In genomic region chrX:74613350-74614192, GRCh38 we compare ENCODE assay signal across 8 cellular contexts. TPM values are rescaled to one million over a fixed set of nuclear protein-coding genes. Genes with fewer than 3 reads are reported as not detected.
DNase-seq lines count a peak whose midpoint lies in the region; ATAC-seq and TF ChIP-seq lines count a peak whose summit lies in the region.

No MANE protein-coding gene starts in this region.

- no peaks in the 10 kb centered on the region for H3K27me3 ChIP-seq in ACC112 (ENCODE audit: insufficient read depth, low read length)
- no peaks in the 10 kb centered on the region for H3K27me3 ChIP-seq in neuron (ENCODE audit: insufficient read depth, low read length)

- H3K9me3 Mint-ChIP-seq in WTC11, result no peaks in the 10 kb centered on the region

- peaks cover 55% of the 10 kb centered on the region for H3K79me2 ChIP-seq in ACC112 (ENCODE audit: control insufficient read depth, insufficient read depth, low read length, unreplicated experiment)

- H3K27me3 Mint-ChIP-seq in WTC11 (ENCODE audit: low read depth), result no peaks in the 10 kb centered on the region; the same call in 1 of the 2 replicates

- H3K9me3 ChIP-seq in neuron (ENCODE audit: low read length), result no peaks in the 10 kb centered on the region

- peak overlapping the region; percentile 99 for H3K27ac Mint-ChIP-seq in WTC11

- H3K36me3 ChIP-seq in ACC112 (ENCODE audit: insufficient read depth, low read length) (peaks cover 13% of the 10 kb centered on the region), neuron (ENCODE audit: insufficient read depth, low read length) (peaks cover 15% of the 10 kb centered on the region)

- H3K4me3 ChIP-seq in ACC112 (ENCODE audit: low read depth, low read length), result peak overlapping the region; percentile 94
- H3K4me3 ChIP-seq in GM08714 (ENCODE audit: low read length), result peak overlapping the region; percentile 90
- peak overlapping the region; percentile 85 for H3K4me3 ChIP-seq in fibroblast of pulmonary artery (replicated peaks; ENCODE audit: low read depth, low read length)
- peak overlapping the region; percentile 81 for H3K4me3 ChIP-seq in neuron (ENCODE audit: low read length)

- H3K36me3 Mint-ChIP-seq in WTC11, result peaks cover 20% of the 10 kb centered on the region

- ATAC-seq in WTC11 (no peak), HG03175 (IDR thresholded peaks at IDR 0.05; ENCODE audit: unreplicated experiment) (no peak)

- H3K4me3 Mint-ChIP-seq in WTC11, result peak overlapping the region; percentile 94

- no peaks in the 10 kb centered on the region for H3K4me1 ChIP-seq in ACC112 (ENCODE audit: control insufficient read depth, insufficient read depth, low read length, unreplicated experiment)
- H3K4me1 ChIP-seq in neuron (ENCODE audit: insufficient read depth, low read length), result no peaks in the 10 kb centered on the region

- no peak for TF ChIP-seq CTCF in WTC11 (IDR thresholded peaks at IDR 0.05)
- TF ChIP-seq CTCF in fibroblast of pulmonary artery (IDR thresholded peaks at IDR 0.05; ENCODE audit: low read length, missing control alignments), result no peak

- CTCF ChIA-PET in WTC11 (lab: Charles Lee), result interaction anchor here (0.6 kb wide), 1 partner anchor 452 kb away, joined by 4 read pairs; no protein-coding TSS in a partner anchor

- POLR2A ChIA-PET in WTC11 (lab: Charles Lee), result interaction anchor here (0.7 to 1.2 kb wide), 2 partner anchors 29 to 193 kb away, joined by 3 to 4 read pairs; no protein-coding TSS in a partner anchor

- H2AFZ ChIP-seq in ACC112 (ENCODE audit: low read length, unreplicated experiment), result no peak overlapping the region
- no peak overlapping the region for H2AFZ ChIP-seq in neuron (ENCODE audit: low read depth, low read length)

- peak overlapping the region; percentile 95 for H3K27ac ChIP-seq in ACC112 (ENCODE audit: low read depth, low read length)

- DNase-seq in NCI-H146 (lab: John Stamatoyannopoulos, UW), result peak; percentile 46
- DNase-seq in WTC11 (ENCODE audit: low spot score), result no peak
- DNase-seq in fibroblast of pulmonary artery (ENCODE audit: low read depth), result peak; percentile 52
- DNase-seq in T1000 (lab: John Stamatoyannopoulos, UW), result no peak

- H3K4me1 Mint-ChIP-seq in WTC11, result peaks cover 5% of the 10 kb centered on the region; the same call in 1 of the 2 replicates

TF ChIP-seq in WTC11, 78 proteins besides CTCF, POLR2A, EP300 and RAD21:
- TF ChIP-seq ZNF263 (CRISPR knock-in tag; IDR thresholded peaks at IDR 0.05; ENCODE audit: low read depth) (no peak), OVOL2 (CRISPR knock-in tag; IDR thresholded peaks at IDR 0.05; ENCODE audit: borderline replicate concordance) (no peak), PRRX2 (CRISPR knock-in tag; IDR thresholded peaks at IDR 0.05) (no peak), FOXJ3 (CRISPR knock-in tag; IDR thresholded peaks at IDR 0.05; ENCODE audit: borderline replicate concordance) (no peak), ZBTB21 (CRISPR knock-in tag; IDR thresholded peaks at IDR 0.05; ENCODE audit: borderline replicate concordance) (no peak), MAX (CRISPR knock-in tag; IDR thresholded peaks at IDR 0.05) (no peak), E2F4 (CRISPR knock-in tag; IDR thresholded peaks at IDR 0.05; ENCODE audit: borderline replicate concordance, low read depth) (no peak), E2F5 (CRISPR knock-in tag; IDR thresholded peaks at IDR 0.05) (no peak), MYBL2 (CRISPR knock-in tag; IDR thresholded peaks at IDR 0.05) (no peak), ZSCAN18 (CRISPR knock-in tag; IDR thresholded peaks at IDR 0.05) (no peak), ATF3 (CRISPR knock-in tag; conservative IDR thresholded peaks at IDR 0.05) (no peak), ZNF416 (CRISPR knock-in tag; IDR thresholded peaks at IDR 0.05) (no peak), JUN (CRISPR knock-in tag; IDR thresholded peaks at IDR 0.05) (no peak), AFF4 (CRISPR knock-in tag; IDR thresholded peaks at IDR 0.05; ENCODE audit: borderline replicate concordance) (no peak), ESRRA (CRISPR knock-in tag; IDR thresholded peaks at IDR 0.05; ENCODE audit: borderline replicate concordance) (no peak), ZNF232 (CRISPR knock-in tag; IDR thresholded peaks at IDR 0.05) (no peak), ZNF317 (CRISPR knock-in tag; IDR thresholded peaks at IDR 0.05; ENCODE audit: borderline replicate concordance, low read depth) (no peak), ZNF219 (CRISPR knock-in tag; IDR thresholded peaks at IDR 0.05; ENCODE audit: borderline replicate concordance) (no peak), NR3C1 (CRISPR knock-in tag; conservative IDR thresholded peaks at IDR 0.05; ENCODE audit: low read depth) (no peak), TEAD1 (CRISPR knock-in tag; IDR thresholded peaks at IDR 0.05) (no peak)

RNA-seq across cellular contexts. Expression of gene RLIM, which starts 0.9 kb away (rescaled TPM):
- 31.4 to 34.4 TPM (median 32.5 TPM) in 3 replicates for total RNA-seq in WTC11 (2021)

Comparison
In these comparisons a context has a peak if more than half of its experiments do, and no peak if none do; other contexts are left out.
1. DNase-seq: peak in NCI-H146 (single experiment) and fibroblast of pulmonary artery (single experiment); none in WTC11 (single experiment) and T1000 (single experiment).
2. Peak in every context shown above with its lines, with median percentiles within 50 percentile points of each other: H3K4me3 ChIP-seq.